In the genomic region with DNA sequence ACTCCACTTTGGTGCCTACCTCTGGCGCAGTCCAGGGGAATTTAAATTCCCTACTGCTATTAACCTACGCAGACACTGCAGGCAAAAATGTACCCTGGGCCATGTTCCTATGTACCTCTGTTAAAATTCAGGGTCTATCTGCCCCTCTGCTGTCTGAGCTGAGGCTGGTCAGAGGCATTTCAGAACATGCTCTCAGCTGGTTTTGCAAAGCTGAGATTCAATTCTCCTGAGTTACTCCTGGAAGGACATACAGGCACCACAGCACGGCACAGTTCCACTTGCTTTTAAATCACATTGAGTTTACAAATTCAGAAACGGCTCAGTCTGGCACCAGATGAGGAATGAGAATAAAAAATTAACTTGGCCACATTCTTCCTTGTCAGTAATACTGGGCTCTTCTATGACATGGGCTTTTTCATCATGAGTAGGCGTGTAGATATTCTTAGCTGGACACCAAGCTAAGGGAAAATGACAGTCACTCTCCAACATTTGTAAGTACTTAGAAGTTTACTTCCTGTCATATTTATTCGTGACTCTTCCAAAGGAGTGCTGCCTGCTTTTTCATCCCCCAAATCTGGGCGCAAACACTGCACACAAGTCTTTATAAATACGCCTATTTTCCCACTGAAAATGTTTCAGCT, we compare ENCODE assay signal across 10 cellular contexts. TPM values are rescaled to one million over a fixed set of nuclear protein-coding genes. Genes with fewer than 3 reads are reported as not detected.
DNase-seq lines count a peak whose midpoint lies in the region; ATAC-seq and TF ChIP-seq lines count a peak whose summit lies in the region.
"Had no signal": no experiment of that assay in that cellular context is flagged by ENCODE, and none has a peak within 500 bp of the region (broad histone marks: within the 10 kb centered on the region; RNA-seq: fewer than 3 reads in every experiment).

No MANE protein-coding gene starts in this region.

- TF ChIP-seq CTCF in neural crest cell (conservative IDR thresholded peaks at IDR 0.05) = no peak

- no peak for ATAC-seq in HG03342 (IDR thresholded peaks at IDR 0.05; ENCODE audit: unreplicated experiment)
- no peak for ATAC-seq in GM21528 (IDR thresholded peaks at IDR 0.05; ENCODE audit: low FRiP score, unreplicated experiment)
- ATAC-seq: foreskin keratinocyte had no signal

- no peak overlapping the region for H3K27ac Mint-ChIP-seq in neural crest cell (ENCODE audit: unreplicated experiment)

- peaks cover 5% of the 10 kb centered on the region for H3K36me3 Mint-ChIP-seq in neural crest cell (ENCODE audit: low read depth)

- in situ Hi-C loops in ACHN (cut with HindIII; ENCODE audit: low pct_ligation_motif_present, low pct_unique_long_range_greater_than_20kb, low sequenced_read_pairs) = no loop called here

- H3K4me1 Mint-ChIP-seq in neural crest cell = peaks cover 62% of the 10 kb centered on the region

- DNase-seq in ACHN = peak; percentile 62
- peak; percentile 12 for DNase-seq in OCI-M1 (lab: John Stamatoyannopoulos, UW)
- DNase-seq in fibroblast of gingiva (ENCODE audit: low read depth) = peak; percentile 77
- DNase-seq in neural crest cell (ENCODE audit: low read depth, low spot score) = no peak
- DNase-seq in activated CD4-positive, alpha-beta T cell treated with anti-CD3 and anti-CD28 coated beads, Interleukin-2, amount 50 U/mL, for 1 hour = no peak
- DNase-seq in cerebellum (ENCODE audit: low spot score) = no peak
- DNase-seq: foreskin keratinocyte, NCI-H1092 had no signal

- no peaks in the 10 kb centered on the region for H3K27me3 Mint-ChIP-seq in neural crest cell (ENCODE audit: low read depth)

- H3K9me3 Mint-ChIP-seq in neural crest cell = no peaks in the 10 kb centered on the region

- H3K4me3 Mint-ChIP-seq in neural crest cell = peak overlapping the region; percentile 98

RNA-seq across cellular contexts. Expression of a gene that starts 2.0 kb away (rescaled TPM):
- total RNA-seq in neural crest cell (73.3 and 73.5 TPM in 2 replicates), cerebellum (18.4 TPM)

Comparison
In these comparisons a context has a peak if more than half of its experiments do, and no peak if none do; other contexts are left out.
1. DNase-seq: peak in ACHN (single experiment), OCI-M1 (single experiment) and fibroblast of gingiva (single experiment); none in neural crest cell (single experiment), activated CD4-positive, alpha-beta T cell treated with anti-CD3 and anti-CD28 coated beads, Interleukin-2, amount 50 U/mL, for 1 hour (single experiment) and cerebellum (single experiment).